In genomic region chr5:102792705-102793104, GRCh38 we compare ENCODE assay signal across 8 cellular contexts. TPM values are rescaled to one million over a fixed set of nuclear protein-coding genes. Genes with fewer than 3 reads are reported as not detected.
DNase-seq lines count a peak whose midpoint lies in the region; FAIRE-seq and TF ChIP-seq lines count a peak whose summit lies in the region.
"Had no signal": no experiment of that assay in that cellular context is flagged by ENCODE, and none has a peak within 500 bp of the region (broad histone marks: within the 10 kb centered on the region; RNA-seq: fewer than 3 reads in every experiment).

No MANE protein-coding gene starts in this region.

- H3K36me3 Mint-ChIP-seq in astrocyte (ENCODE audit: low read depth, unreplicated experiment), result no peaks in the 10 kb centered on the region

- no peak overlapping the region for H2BK15ac ChIP-seq in mesendoderm (replicated peaks; ENCODE audit: low read depth)

- H3K79me1 ChIP-seq in mesendoderm (ENCODE audit: low read length), result no peaks in the 10 kb centered on the region

- H2BK5ac ChIP-seq in mesendoderm (ENCODE audit: low read length), result no peak overlapping the region

- H3K9ac ChIP-seq in astrocyte (ENCODE audit: low read length) (no peak overlapping the region), mesendoderm (ENCODE audit: low read length) (no peak overlapping the region)

- H3K56ac ChIP-seq in mesendoderm (ENCODE audit: low read length), result no peak overlapping the region

- H3K9me3 Mint-ChIP-seq in astrocyte (ENCODE audit: unreplicated experiment), result no peaks in the 10 kb centered on the region

- DNase-seq in EL (peak; percentile 18), astrocyte (ENCODE audit: low read depth) (no peak), mesendoderm (peak; percentile 34), urothelium cell line (ENCODE audit: low spot score) (no peak), adrenal gland (no peak)
- DNase-seq in effector CD4-positive, alpha-beta T cell, result no peak

- no peak overlapping the region for H3K27ac Mint-ChIP-seq in astrocyte (ENCODE audit: unreplicated experiment)

- no peak overlapping the region for H2AFZ ChIP-seq in astrocyte (ENCODE audit: low read depth, low read length)

- H3K4me1 Mint-ChIP-seq in astrocyte (ENCODE audit: low read depth, unreplicated experiment), result peaks cover 22% of the 10 kb centered on the region

- H3K27ac ChIP-seq in astrocyte (ENCODE audit: low read depth, low read length) (no peak overlapping the region), mesendoderm (ENCODE audit: low read depth, low read length) (no peak overlapping the region), adrenal gland (no peak overlapping the region)
- H3K27ac ChIP-seq: SK-N-MC had no signal

- H3K18ac ChIP-seq in mesendoderm (ENCODE audit: low read length), result no peak overlapping the region

- H4K20me1 ChIP-seq in astrocyte (ENCODE audit: insufficient read depth, low read length), result no peaks in the 10 kb centered on the region

- H3K9me3 ChIP-seq in astrocyte (ENCODE audit: insufficient read depth, low read depth, low read length), result no peaks in the 10 kb centered on the region
- no peaks in the 10 kb centered on the region for H3K9me3 ChIP-seq in adrenal gland (replicated peaks in 1 of 3)

- H3K27me3 Mint-ChIP-seq in astrocyte (ENCODE audit: low read depth, unreplicated experiment), result no peaks in the 10 kb centered on the region

- no peaks in the 10 kb centered on the region for H3K79me2 ChIP-seq in astrocyte (ENCODE audit: insufficient read depth, low read length)
- no peaks in the 10 kb centered on the region for H3K79me2 ChIP-seq in mesendoderm (ENCODE audit: control insufficient read depth, insufficient read depth, low read length)

- no peak overlapping the region for H3K23ac ChIP-seq in mesendoderm (ENCODE audit: low read length)

- H3K36me3 ChIP-seq in astrocyte (ENCODE audit: insufficient read depth, low read length), result no peaks in the 10 kb centered on the region
- H3K36me3 ChIP-seq in mesendoderm (ENCODE audit: control insufficient read depth, insufficient read depth, low read length), result no peaks in the 10 kb centered on the region
- no peaks in the 10 kb centered on the region for H3K36me3 ChIP-seq in adrenal gland (replicated peaks in 1 of 2)

- intact Hi-C loops in adrenal gland (cut with DNase I), result loop anchor here in 1 of 2 donors (10.0 kb wide), 1 partner anchor 82 kb away; no protein-coding TSS in a partner anchor

- no peak overlapping the region for H2AK5ac ChIP-seq in mesendoderm (ENCODE audit: low read length)

- peak; percentile 56 for TF ChIP-seq CTCF in LNCAP (IDR thresholded peaks at IDR 0.05)
- peak; percentile 32 for TF ChIP-seq CTCF in astrocyte (IDR thresholded peaks at IDR 0.05; ENCODE audit: insufficient read depth, low read depth, low read length)
- TF ChIP-seq CTCF in adrenal gland (IDR thresholded peaks at IDR 0.05), result peak in 3 of 6 experiments; percentile 21 to 32 (median 29)

- FAIRE-seq in astrocyte (lab: Jason Lieb, UNC) (peak; percentile 73), urothelium cell line (lab: Jason Lieb, UNC) (no peak)

- H2BK120ac ChIP-seq in mesendoderm (ENCODE audit: low read depth, low read length), result no peak overlapping the region

- H3K4me2 ChIP-seq in astrocyte (ENCODE audit: low read length) (no peak overlapping the region), mesendoderm (ENCODE audit: low read length) (no peak overlapping the region)

- H3K27me3 ChIP-seq in astrocyte (ENCODE audit: insufficient read depth, low read length) (no peaks in the 10 kb centered on the region), mesendoderm (ENCODE audit: insufficient read depth, low read length, poor library complexity) (no peaks in the 10 kb centered on the region), adrenal gland (no peaks in the 10 kb centered on the region)

- no CpG with 5 or more reads among the region's 1 CpG for WGBS in mesendoderm (ENCODE audit: extremely low coverage, insufficient coverage, low lambda C conversion rate)
- 50 to 65% (median 58%) methylated on average over 1 of the region's 1 CpG for WGBS in adrenal gland, 4 donors

- no peak overlapping the region for H3K4me3 Mint-ChIP-seq in astrocyte (ENCODE audit: unreplicated experiment)

- no peak overlapping the region for H3K4me3 ChIP-seq in astrocyte (ENCODE audit: insufficient read depth, low read depth, low read length)
- H3K4me3 ChIP-seq in mesendoderm (ENCODE audit: low read length), result no peak overlapping the region
- H3K4me3 ChIP-seq in adrenal gland, result no peak overlapping the region
- H3K4me3 ChIP-seq: SK-N-MC had no signal

- no peak overlapping the region for H4K8ac ChIP-seq in mesendoderm (ENCODE audit: low read depth, low read length)

- TF ChIP-seq POLR2A in adrenal gland (IDR thresholded peaks at IDR 0.05), result no peak

- no peak overlapping the region for H3K4ac ChIP-seq in mesendoderm (ENCODE audit: low read depth, low read length)

- H3K4me1 ChIP-seq in astrocyte (ENCODE audit: insufficient read depth, low read length), result no peaks in the 10 kb centered on the region
- no peaks in the 10 kb centered on the region for H3K4me1 ChIP-seq in mesendoderm (ENCODE audit: control insufficient read depth, low read depth, low read length)
- peaks cover 0 to 33% of the 10 kb centered on the region in 2 donors for H3K4me1 ChIP-seq in adrenal gland (replicated peaks in 1 of 2)

- H4K5ac ChIP-seq in mesendoderm (ENCODE audit: low read length), result no peak overlapping the region

RNA-seq across cellular contexts. Expression of gene PAM, which starts 37.6 kb away (rescaled TPM):
- total RNA-seq in astrocyte (259 and 301 TPM in 2 replicates), adrenal gland (100 to 1,000 TPM; 364 to 580 (median 436) TPM)
- 23.6 TPM for polyA plus RNA-seq in mesendoderm (2013, experiment 1 of 2)
- 26.8 TPM for polyA plus RNA-seq in mesendoderm (2013, experiment 2 of 2)
- 100 to 1,000 TPM; 236 to 381 (median 314) TPM for polyA plus RNA-seq in adrenal gland

Comparison
In these comparisons a context has a peak if more than half of its experiments do, and no peak if none do; other contexts are left out.
1. DNase-seq: peak in EL (single experiment) and mesendoderm (single experiment); none in astrocyte (single experiment), urothelium cell line (single experiment), effector CD4-positive, alpha-beta T cell (single experiment) and adrenal gland (0 of 7).